ENCODE assay signal across 19 cellular contexts in genomic region chr4:123746981-123747380, GRCh38.
DNase-seq lines count a peak whose midpoint lies in the region; ATAC-seq and TF ChIP-seq lines count a peak whose summit lies in the region.
"Had no signal": no experiment of that assay in that cellular context is flagged by ENCODE, and none has a peak within 500 bp of the region (broad histone marks: within the 10 kb centered on the region; RNA-seq: fewer than 3 reads in every experiment).

No MANE protein-coding gene starts in this region.

- H3K4me1 ChIP-seq in right atrium auricular region (peaks cover 0 to 41% of the 10 kb centered on the region in 2 donors), spleen (peaks cover 0 to 26% (median 5%) of the 10 kb centered on the region in 6 donors)

- H3K27ac ChIP-seq in right atrium auricular region (peak overlapping the region; percentile 13 to 17), brain microvascular endothelial cell (peak overlapping the region; percentile 56), spleen (no peak overlapping the region)
- H3K27ac ChIP-seq: transverse colon had no signal

- H3K36me3 ChIP-seq in right atrium auricular region (no peaks in the 10 kb centered on the region), brain microvascular endothelial cell (replicated peaks) (no peaks in the 10 kb centered on the region), spleen (no peaks in the 10 kb centered on the region)
- H3K36me3 ChIP-seq: transverse colon had no signal

- 41 to 56% (median 49%) methylated on average over 7 of the region's 7 CpGs for WGBS in spleen, 5 donors

- ATAC-seq in Right ventricle myocardium superior (ENCODE audit: poor library complexity), result no peak
- ATAC-seq: activated CD8-positive, alpha-beta T cell treated with anti-CD3 and anti-CD28 coated beads for 36 hours; activated naive CD4-positive, alpha-beta T cell treated with anti-CD3 and anti-CD28 coated beads, Interleukin-2, amount 50 U/mL, for 72 hours; esophagus mucosa had no signal

- no peaks in the 10 kb centered on the region for H3K27me3 ChIP-seq in right atrium auricular region
- H3K27me3 ChIP-seq in brain microvascular endothelial cell (replicated peaks), result no peaks in the 10 kb centered on the region
- peaks cover 0 to 4% (median 0%) of the 10 kb centered on the region in 7 donors for H3K27me3 ChIP-seq in spleen (replicated peaks in 1 of 7)
- H3K27me3 ChIP-seq: transverse colon had no signal

- H3K4me3 ChIP-seq in right atrium auricular region (no peak overlapping the region), brain microvascular endothelial cell (ENCODE audit: low read depth, low read length) (no peak overlapping the region), spleen (no peak overlapping the region)
- H3K4me3 ChIP-seq: transverse colon had no signal

- TF ChIP-seq CTCF in right atrium auricular region (IDR thresholded peaks at IDR 0.05) (peak in 1 of 2 donors; percentile 29), brain microvascular endothelial cell (IDR thresholded peaks at IDR 0.05; ENCODE audit: low read depth, low read length, missing control alignments) (peak; percentile 49), spleen (IDR thresholded peaks at IDR 0.05 in 8 of 11, conservative IDR thresholded peaks at IDR 0.05 in 3 of 11) (no peak)

- TF ChIP-seq POLR2A in spleen (IDR thresholded peaks at IDR 0.05), result no peak

- DNase-seq in right atrium auricular region (ENCODE audit: low spot score), result no peak
- DNase-seq in Right ventricle myocardium superior, result no peak
- peak; percentile 56 for DNase-seq in brain microvascular endothelial cell
- DNase-seq in iPS-NIHi7 (ENCODE audit: extremely low spot score), result peak; percentile 34
- no peak for DNase-seq in spleen
- DNase-seq in GOT3 (lab: John Stamatoyannopoulos, UW), result no peak
- no peak for DNase-seq in dedifferentiated amniotic fluid mesenchymal stem cell (ENCODE audit: extremely low spot score)
- no peak for DNase-seq in activated CD8-positive, alpha-beta memory T cell treated with anti-CD3 and anti-CD28 coated beads for 24 hours
- DNase-seq: activated B cell treated with CpG ODN at 0.5 μM for 24 hours; activated CD8-positive, alpha-beta T cell treated with anti-CD3 and anti-CD28 coated beads for 36 hours; activated T-cell treated with anti-CD3 and anti-CD28 coated beads, Interleukin-2, amount 50 U/mL, for 48 hours; mesenchymal stem cell; NCI-H1930; NCI-H446; NK-92 treated with Interleukin-12 subunit alpha and Interleukin-12 subunit beta, amount 100 ng/mL, for 24 hours; stimulated activated naive CD4-positive, alpha-beta T cell treated with Interleukin-2 at 50 U/mL for 16 hours; transverse colon had no signal

- in situ Hi-C loops in brain microvascular endothelial cell (cut with HindIII; ENCODE audit: low pct_ligation_motif_present, low sequenced_read_pairs), result no loop called here

- H3K9me3 ChIP-seq in right atrium auricular region (no peaks in the 10 kb centered on the region), spleen (no peaks in the 10 kb centered on the region)
- H3K9me3 ChIP-seq: transverse colon had no signal

- intact Hi-C loops in Right ventricle myocardium superior (cut with DNase I) (no loop called here), spleen (cut with DNase I; ENCODE audit: low total_unique reads) (no loop called here)

Comparison
In these comparisons a context has a peak if more than half of its experiments do, and no peak if none do; other contexts are left out.
1. DNase-seq: peak in brain microvascular endothelial cell (single experiment) and iPS-NIHi7 (single experiment); none in right atrium auricular region (single experiment), Right ventricle myocardium superior (single experiment), spleen (single experiment), GOT3 (single experiment), dedifferentiated amniotic fluid mesenchymal stem cell (single experiment) and activated CD8-positive, alpha-beta memory T cell treated with anti-CD3 and anti-CD28 coated beads for 24 hours (single experiment).
2. H3K27ac ChIP-seq: peak in right atrium auricular region (2 of 2) and brain microvascular endothelial cell (single experiment); none in spleen (0 of 8).